ENCODE assay signal across 1 cellular context in the genomic region with DNA sequence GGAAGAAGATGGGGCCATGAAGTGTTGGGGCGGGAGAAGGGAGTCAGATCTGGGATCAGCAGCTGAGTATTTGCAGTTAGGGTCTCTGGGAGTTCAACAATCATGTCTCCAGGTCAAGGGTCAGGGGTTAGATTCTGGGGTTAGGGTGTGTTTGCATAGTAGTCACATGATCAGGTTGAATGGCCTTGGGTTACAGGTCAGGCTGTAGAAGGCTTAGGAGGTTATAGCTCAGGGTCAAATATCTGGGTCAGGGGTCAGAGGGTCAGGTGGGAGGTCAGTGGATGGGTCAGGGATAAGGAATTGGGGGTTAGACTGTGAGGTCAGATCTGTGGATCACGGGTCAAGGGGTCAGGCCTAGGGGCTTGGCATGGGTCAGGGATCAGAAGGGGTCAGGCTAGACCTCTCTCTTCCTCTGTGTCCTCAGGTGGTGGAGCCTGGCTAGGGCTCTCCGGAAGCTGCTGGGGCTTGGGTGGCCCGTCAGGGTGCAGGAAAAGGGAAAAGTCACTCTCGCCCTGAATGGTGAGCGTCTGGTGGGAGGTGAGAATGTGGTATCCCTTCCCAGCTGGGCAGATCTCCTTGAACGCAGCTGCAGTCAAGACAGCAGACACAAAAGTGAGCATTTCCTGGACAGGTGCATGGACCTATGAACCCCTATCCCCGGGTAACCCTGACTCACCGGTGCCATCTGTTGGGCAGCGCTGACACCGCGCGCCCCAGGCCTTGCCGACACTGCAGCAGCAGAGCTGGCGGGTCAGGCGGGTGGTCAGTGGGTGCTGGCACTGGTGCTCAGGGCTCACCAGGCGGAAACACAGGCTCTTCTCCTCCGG.
TF ChIP-seq lines count a peak whose summit lies in the region.

No MANE protein-coding gene starts in this region.

TF ChIP-seq in HepG2, 621 proteins besides CTCF, POLR2A, EP300 and RAD21 (continued from another document and continues in another):
- TF ChIP-seq, protein P1, sequence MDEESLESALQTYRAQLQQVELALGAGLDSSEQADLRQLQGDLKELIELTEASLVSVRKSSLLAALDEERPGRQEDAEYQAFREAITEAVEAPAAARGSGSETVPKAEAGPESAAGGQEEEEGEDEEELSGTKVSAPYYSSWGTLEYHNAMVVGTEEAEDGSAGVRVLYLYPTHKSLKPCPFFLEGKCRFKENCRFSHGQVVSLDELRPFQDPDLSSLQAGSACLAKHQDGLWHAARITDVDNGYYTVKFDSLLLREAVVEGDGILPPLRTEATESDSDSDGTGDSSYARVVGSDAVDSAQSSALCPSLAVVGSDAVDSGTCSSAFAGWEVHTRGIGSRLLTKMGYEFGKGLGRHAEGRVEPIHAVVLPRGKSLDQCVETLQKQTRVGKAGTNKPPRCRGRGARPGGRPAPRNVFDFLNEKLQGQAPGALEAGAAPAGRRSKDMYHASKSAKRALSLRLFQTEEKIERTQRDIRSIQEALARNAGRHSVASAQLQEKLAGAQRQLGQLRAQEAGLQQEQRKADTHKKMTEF (CRISPR knock-in tag; IDR thresholded peaks at IDR 0.05): no peak
- TF ChIP-seq KDM5B (CRISPR knock-in tag; IDR thresholded peaks at IDR 0.05; ENCODE audit: borderline replicate concordance) (no peak), ATF7-NPFF (CRISPR knock-in tag; IDR thresholded peaks at IDR 0.05; ENCODE audit: low read depth) (peak; percentile 28; the same call in 1 of the 2 replicates), ZNF782 (CRISPR knock-in tag; IDR thresholded peaks at IDR 0.05; ENCODE audit: borderline replicate concordance) (no peak), FOSL2 (CRISPR knock-in tag; IDR thresholded peaks at IDR 0.05) (peak; percentile 59), ZNF768 (CRISPR knock-in tag; IDR thresholded peaks at IDR 0.05) (peak; percentile 47; the same call in 1 of the 2 replicates), ZNF326 (CRISPR knock-in tag; IDR thresholded peaks at IDR 0.05; ENCODE audit: borderline replicate concordance) (no peak), STAG1 (CRISPR knock-in tag; IDR thresholded peaks at IDR 0.05) (peak; percentile 54), ZNF724P (CRISPR knock-in tag; IDR thresholded peaks at IDR 0.05; ENCODE audit: borderline replicate concordance) (0 out of 2 replicates have a peak, but pooled peaks have one; percentile 27), SNAPC2 (CRISPR knock-in tag; IDR thresholded peaks at IDR 0.05) (no peak), ZNF496 (CRISPR knock-in tag; IDR thresholded peaks at IDR 0.05; ENCODE audit: insufficient replicate concordance) (no peak), KMT2B (CRISPR knock-in tag; IDR thresholded peaks at IDR 0.05) (no peak), PATZ1 (CRISPR knock-in tag; IDR thresholded peaks at IDR 0.05) (peak; percentile 71), JUND (CRISPR knock-in tag; IDR thresholded peaks at IDR 0.05) (no peak), NFE2L2 (IDR thresholded peaks at IDR 0.05; ENCODE audit: low read length) (no peak), GABPB1 (CRISPR knock-in tag; IDR thresholded peaks at IDR 0.05) (peak; percentile 42; the same call in 1 of the 2 replicates), ZNF550 (CRISPR knock-in tag; IDR thresholded peaks at IDR 0.05; ENCODE audit: borderline replicate concordance) (no peak), EEA1 (CRISPR knock-in tag; IDR thresholded peaks at IDR 0.05; ENCODE audit: borderline replicate concordance) (0 out of 2 replicates have a peak, but pooled peaks have one; percentile 19), E2F5 (CRISPR knock-in tag; conservative IDR thresholded peaks at IDR 0.05) (no peak), ZNF343 (CRISPR knock-in tag; IDR thresholded peaks at IDR 0.05) (no peak), KDM5A (IDR thresholded peaks at IDR 0.05; ENCODE audit: borderline replicate concordance, low read length) (no peak), ZNF20 (CRISPR knock-in tag; IDR thresholded peaks at IDR 0.05) (no peak), POLR2AphosphoS5 (IDR thresholded peaks at IDR 0.05; ENCODE audit: low read depth, low read length) (no peak), ELF3 (CRISPR knock-in tag; IDR thresholded peaks at IDR 0.05) (peak; percentile 72; the same call in 1 of the 2 replicates), ZNF816 (CRISPR knock-in tag; IDR thresholded peaks at IDR 0.05; ENCODE audit: borderline replicate concordance) (no peak), USF2 (IDR thresholded peaks at IDR 0.05; ENCODE audit: low read depth, low read length) (no peak), USF2 (CRISPR knock-in tag; IDR thresholded peaks at IDR 0.05; ENCODE audit: borderline replicate concordance) (peak; percentile 87), FOXK2 (IDR thresholded peaks at IDR 0.05) (no peak), XBP1 (CRISPR knock-in tag; IDR thresholded peaks at IDR 0.05) (no peak), RARA (CRISPR knock-in tag; IDR thresholded peaks at IDR 0.05) (peak; percentile 92), REPIN1 (CRISPR knock-in tag; IDR thresholded peaks at IDR 0.05; ENCODE audit: borderline replicate concordance, low read depth) (0 out of 2 replicates have a peak, but pooled peaks have one; percentile 64), ZFX (CRISPR knock-in tag; IDR thresholded peaks at IDR 0.05; ENCODE audit: low read depth) (peak; percentile 67), MIXL1 (CRISPR knock-in tag; IDR thresholded peaks at IDR 0.05) (no peak), ZSCAN22 (CRISPR knock-in tag; IDR thresholded peaks at IDR 0.05) (no peak), MYC (CRISPR knock-in tag; IDR thresholded peaks at IDR 0.05; ENCODE audit: borderline replicate concordance) (peak; percentile 36; the same call in 1 of the 2 replicates), ZNF205 (CRISPR knock-in tag; IDR thresholded peaks at IDR 0.05) (0 out of 2 replicates have a peak, but pooled peaks have one; percentile 33), CHCHD3 (CRISPR knock-in tag; IDR thresholded peaks at IDR 0.05) (no peak), BRF2 (CRISPR knock-in tag; IDR thresholded peaks at IDR 0.05) (no peak), CBX5 (CRISPR knock-in tag; IDR thresholded peaks at IDR 0.05; ENCODE audit: borderline replicate concordance) (0 out of 2 replicates have a peak, but pooled peaks have one; percentile 52)
- TF ChIP-seq, protein P2, sequence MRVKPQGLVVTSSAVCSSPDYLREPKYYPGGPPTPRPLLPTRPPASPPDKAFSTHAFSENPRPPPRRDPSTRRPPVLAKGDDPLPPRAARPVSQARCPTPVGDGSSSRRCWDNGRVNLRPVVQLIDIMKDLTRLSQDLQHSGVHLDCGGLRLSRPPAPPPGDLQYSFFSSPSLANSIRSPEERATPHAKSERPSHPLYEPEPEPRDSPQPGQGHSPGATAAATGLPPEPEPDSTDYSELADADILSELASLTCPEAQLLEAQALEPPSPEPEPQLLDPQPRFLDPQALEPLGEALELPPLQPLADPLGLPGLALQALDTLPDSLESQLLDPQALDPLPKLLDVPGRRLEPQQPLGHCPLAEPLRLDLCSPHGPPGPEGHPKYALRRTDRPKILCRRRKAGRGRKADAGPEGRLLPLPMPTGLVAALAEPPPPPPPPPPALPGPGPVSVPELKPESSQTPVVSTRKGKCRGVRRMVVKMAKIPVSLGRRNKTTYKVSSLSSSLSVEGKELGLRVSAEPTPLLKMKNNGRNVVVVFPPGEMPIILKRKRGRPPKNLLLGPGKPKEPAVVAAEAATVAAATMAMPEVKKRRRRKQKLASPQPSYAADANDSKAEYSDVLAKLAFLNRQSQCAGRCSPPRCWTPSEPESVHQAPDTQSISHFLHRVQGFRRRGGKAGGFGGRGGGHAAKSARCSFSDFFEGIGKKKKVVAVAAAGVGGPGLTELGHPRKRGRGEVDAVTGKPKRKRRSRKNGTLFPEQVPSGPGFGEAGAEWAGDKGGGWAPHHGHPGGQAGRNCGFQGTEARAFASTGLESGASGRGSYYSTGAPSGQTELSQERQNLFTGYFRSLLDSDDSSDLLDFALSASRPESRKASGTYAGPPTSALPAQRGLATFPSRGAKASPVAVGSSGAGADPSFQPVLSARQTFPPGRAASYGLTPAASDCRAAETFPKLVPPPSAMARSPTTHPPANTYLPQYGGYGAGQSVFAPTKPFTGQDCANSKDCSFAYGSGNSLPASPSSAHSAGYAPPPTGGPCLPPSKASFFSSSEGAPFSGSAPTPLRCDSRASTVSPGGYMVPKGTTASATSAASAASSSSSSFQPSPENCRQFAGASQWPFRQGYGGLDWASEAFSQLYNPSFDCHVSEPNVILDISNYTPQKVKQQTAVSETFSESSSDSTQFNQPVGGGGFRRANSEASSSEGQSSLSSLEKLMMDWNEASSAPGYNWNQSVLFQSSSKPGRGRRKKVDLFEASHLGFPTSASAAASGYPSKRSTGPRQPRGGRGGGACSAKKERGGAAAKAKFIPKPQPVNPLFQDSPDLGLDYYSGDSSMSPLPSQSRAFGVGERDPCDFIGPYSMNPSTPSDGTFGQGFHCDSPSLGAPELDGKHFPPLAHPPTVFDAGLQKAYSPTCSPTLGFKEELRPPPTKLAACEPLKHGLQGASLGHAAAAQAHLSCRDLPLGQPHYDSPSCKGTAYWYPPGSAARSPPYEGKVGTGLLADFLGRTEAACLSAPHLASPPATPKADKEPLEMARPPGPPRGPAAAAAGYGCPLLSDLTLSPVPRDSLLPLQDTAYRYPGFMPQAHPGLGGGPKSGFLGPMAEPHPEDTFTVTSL (CRISPR knock-in tag; IDR thresholded peaks at IDR 0.05; ENCODE audit: borderline replicate concordance): peak; percentile 45; the same call in 1 of the 2 replicates
- TF ChIP-seq, protein P3, sequence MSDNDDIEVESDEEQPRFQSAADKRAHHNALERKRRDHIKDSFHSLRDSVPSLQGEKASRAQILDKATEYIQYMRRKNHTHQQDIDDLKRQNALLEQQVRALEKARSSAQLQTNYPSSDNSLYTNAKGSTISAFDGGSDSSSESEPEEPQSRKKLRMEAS (IDR thresholded peaks at IDR 0.05): 0 out of 2 replicates have a peak, but pooled peaks have one; percentile 42
- TF ChIP-seq, protein P4, sequence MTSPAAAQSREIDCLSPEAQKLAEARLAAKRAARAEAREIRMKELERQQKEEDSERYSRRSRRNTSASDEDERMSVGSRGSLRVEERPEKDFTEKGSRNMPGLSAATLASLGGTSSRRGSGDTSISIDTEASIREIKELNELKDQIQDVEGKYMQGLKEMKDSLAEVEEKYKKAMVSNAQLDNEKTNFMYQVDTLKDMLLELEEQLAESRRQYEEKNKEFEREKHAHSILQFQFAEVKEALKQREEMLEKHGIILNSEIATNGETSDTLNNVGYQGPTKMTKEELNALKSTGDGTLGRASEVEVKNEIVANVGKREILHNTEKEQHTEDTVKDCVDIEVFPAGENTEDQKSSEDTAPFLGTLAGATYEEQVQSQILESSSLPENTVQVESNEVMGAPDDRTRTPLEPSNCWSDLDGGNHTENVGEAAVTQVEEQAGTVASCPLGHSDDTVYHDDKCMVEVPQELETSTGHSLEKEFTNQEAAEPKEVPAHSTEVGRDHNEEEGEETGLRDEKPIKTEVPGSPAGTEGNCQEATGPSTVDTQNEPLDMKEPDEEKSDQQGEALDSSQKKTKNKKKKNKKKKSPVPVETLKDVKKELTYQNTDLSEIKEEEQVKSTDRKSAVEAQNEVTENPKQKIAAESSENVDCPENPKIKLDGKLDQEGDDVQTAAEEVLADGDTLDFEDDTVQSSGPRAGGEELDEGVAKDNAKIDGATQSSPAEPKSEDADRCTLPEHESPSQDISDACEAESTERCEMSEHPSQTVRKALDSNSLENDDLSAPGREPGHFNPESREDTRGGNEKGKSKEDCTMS (CRISPR knock-in tag; conservative IDR thresholded peaks at IDR 0.05): no peak
- TF ChIP-seq, protein P5, sequence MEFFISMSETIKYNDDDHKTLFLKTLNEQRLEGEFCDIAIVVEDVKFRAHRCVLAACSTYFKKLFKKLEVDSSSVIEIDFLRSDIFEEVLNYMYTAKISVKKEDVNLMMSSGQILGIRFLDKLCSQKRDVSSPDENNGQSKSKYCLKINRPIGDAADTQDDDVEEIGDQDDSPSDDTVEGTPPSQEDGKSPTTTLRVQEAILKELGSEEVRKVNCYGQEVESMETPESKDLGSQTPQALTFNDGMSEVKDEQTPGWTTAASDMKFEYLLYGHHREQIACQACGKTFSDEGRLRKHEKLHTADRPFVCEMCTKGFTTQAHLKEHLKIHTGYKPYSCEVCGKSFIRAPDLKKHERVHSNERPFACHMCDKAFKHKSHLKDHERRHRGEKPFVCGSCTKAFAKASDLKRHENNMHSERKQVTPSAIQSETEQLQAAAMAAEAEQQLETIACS (CRISPR knock-in tag; IDR thresholded peaks at IDR 0.05): no peak
